ENCODE assay signal across 23 cellular contexts in the genomic region with DNA sequence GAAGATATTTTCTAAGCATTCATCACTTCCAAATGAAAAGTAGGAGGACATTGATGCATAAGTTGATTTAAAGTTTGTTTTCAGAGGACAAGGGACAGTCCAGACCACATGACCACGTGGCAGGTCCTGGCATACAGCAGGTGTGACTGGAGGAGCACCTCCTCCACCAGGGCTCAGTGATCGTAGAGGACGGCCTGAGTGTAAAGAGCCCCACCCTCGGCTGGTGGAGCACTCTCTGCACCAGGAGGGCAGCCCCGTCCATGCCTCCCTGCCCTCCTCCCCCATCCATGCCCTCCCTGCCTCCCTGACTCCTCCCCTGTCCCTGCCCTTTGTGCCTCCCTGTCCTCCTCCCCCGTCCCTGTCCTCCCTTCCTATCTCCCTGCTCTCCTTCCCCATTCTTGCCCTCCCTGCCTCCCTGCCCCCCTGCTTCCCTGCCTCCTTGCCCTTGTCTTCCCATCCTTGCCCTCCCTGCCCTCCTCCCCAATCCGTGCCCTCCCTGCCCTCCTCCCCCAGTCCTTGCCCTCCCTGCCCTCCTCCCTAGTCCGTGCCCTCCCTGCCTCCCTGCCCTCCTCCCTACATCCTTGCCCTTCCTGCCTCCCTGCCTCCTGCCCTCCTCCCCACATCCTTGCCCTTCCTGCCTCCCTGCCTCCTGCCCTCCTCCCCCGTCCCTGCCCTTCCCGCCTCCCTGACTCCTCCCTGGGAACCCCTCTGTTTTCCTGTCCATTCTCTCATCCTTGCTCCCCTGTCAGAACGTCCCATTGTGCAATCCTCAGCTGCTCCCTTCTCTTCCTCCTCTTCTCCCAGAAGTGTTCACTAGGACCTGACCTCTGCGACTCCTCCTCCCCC. TPM values are rescaled to one million over a fixed set of nuclear protein-coding genes. Genes with fewer than 3 reads are reported as not detected.
DNase-seq lines count a peak whose midpoint lies in the region; ATAC-seq, FAIRE-seq and TF ChIP-seq lines count a peak whose summit lies in the region.
"Had no signal": no experiment of that assay in that cellular context is flagged by ENCODE, and none has a peak within 500 bp of the region (broad histone marks: within the 10 kb centered on the region; RNA-seq: fewer than 3 reads in every experiment).

No MANE protein-coding gene starts in this region.

- DNase-seq in MCF 10A (ENCODE audit: unreplicated experiment) = no peak
- no peak for DNase-seq in mammary epithelial cell
- DNase-seq in activated T-helper 2 cell treated with anti-CD3 and anti-CD28 coated beads, Interferon-gamma antibody, Interleukin-2, Interleukin-4, amounts not matched to agents 10 μg/mL and 5 μg/mL and 100 μg/mL, durations not matched to agents 14 hours and 24 hours and 36 hours (ENCODE audit: low spot score) = peak; percentile 6
- DNase-seq in lung (ENCODE audit: low spot score) = peak; percentile 22
- DNase-seq in urothelium cell line (ENCODE audit: low spot score) = no peak
- DNase-seq in activated gamma-delta T cell treated with Interleukin-2 at 50 U/mL for 16 hours = no peak
- DNase-seq in activated naive CD8-positive, alpha-beta T cell treated with anti-CD3 and anti-CD28 coated beads, Interleukin-2, amount 50 U/mL, for 24 hours = no peak
- DNase-seq in Right ventricle myocardium inferior (ENCODE audit: missing footprints) = no peak
- DNase-seq: activated CD4-positive, alpha-beta T cell treated with anti-CD3 and anti-CD28 coated beads, Interleukin-2, amount 10 ng/mL, durations not matched to agents 24 days and 14 days; activated T-cell treated with anti-CD3 and anti-CD28 coated beads, Interleukin-2, amount 50 U/mL, for 24 hours; EL; NCI-H2227 treated with DMSO at 0.1 percent for 48 hours; PC-3; SIG-M5; stimulated activated CD4-positive, alpha-beta T cell treated with anti-CD3 and anti-CD28 coated beads, Interleukin-12 subunit alpha, Interleukin-12 subunit beta, amount 100 ng/mL, for 4 hours had no signal

- peak; percentile 88 for FAIRE-seq in urothelium cell line (lab: Jason Lieb, UNC)
- FAIRE-seq: D721Med, K562 had no signal

- in situ Hi-C loops in mammary epithelial cell (cut with MboI; ENCODE audit: low sequenced_read_pairs in 2 of 2) = loop anchor here (10.0 to 25.0 kb wide), 2 partner anchors 195 to 327 kb away; no protein-coding TSS in a partner anchor

- H3K4me1 Mint-ChIP-seq in MCF 10A (ENCODE audit: insufficient read depth, unreplicated experiment) = peaks cover 12% of the 10 kb centered on the region
- peaks cover 11% of the 10 kb centered on the region for H3K4me1 Mint-ChIP-seq in activated T-helper 2 cell treated with anti-CD3 and anti-CD28 coated beads, Interferon-gamma antibody, Interleukin-2, Interleukin-4, amounts not matched to agents 10 μg/mL and 5 μg/mL and 100 μg/mL, durations not matched to agents 14 hours and 24 hours and 36 hours (ENCODE audit: low read depth)
- H3K4me1 Mint-ChIP-seq in activated naive CD8-positive, alpha-beta T cell treated with anti-CD3 and anti-CD28 coated beads, Interleukin-2, amount 50 U/mL, for 24 hours = peaks cover 15% of the 10 kb centered on the region

- intact Hi-C loops in MCF 10A (cut with micrococcal nuclease) = loop anchor here (5.0 kb wide), 1 partner anchor 57 kb away; the partner anchor contains the start of gene RNPEPL1
- intact Hi-C loops in mammary epithelial cell (cut with micrococcal nuclease) = no loop called here
- intact Hi-C loops in activated T-helper 2 cell treated with anti-CD3 and anti-CD28 coated beads, Interferon-gamma antibody, Interleukin-2, Interleukin-4, amounts not matched to agents 10 μg/mL and 5 μg/mL and 100 μg/mL, durations not matched to agents 14 hours and 24 hours and 36 hours (cut with micrococcal nuclease) = no loop called here
- intact Hi-C loops in Right ventricle myocardium inferior (cut with DNase I) = loop anchor here (10.0 kb wide), 2 partner anchors 85 to 195 kb away; no protein-coding TSS in a partner anchor

- 78% methylated on average over 7 of the region's 12 CpGs for WGBS in mammary epithelial cell (ENCODE audit: low coverage, missing lambda C conversion rate)
- WGBS in lung, 2 donors = 69 to 70% methylated on average over 12 of the region's 12 CpGs

- H3K9me3 ChIP-seq in mammary epithelial cell (replicated peaks; ENCODE audit: insufficient read depth, low read length) (no peaks in the 10 kb centered on the region), lung (ENCODE audit: control insufficient read depth in 2 of 2, insufficient read depth in 1 of 2, low read length in 1 of 2) (no peaks in the 10 kb centered on the region)
- H3K9me3 ChIP-seq: neutrophil, vagina had no signal

- peaks cover 16% of the 10 kb centered on the region for H3K36me3 Mint-ChIP-seq in MCF 10A (ENCODE audit: insufficient read depth, unreplicated experiment)
- H3K36me3 Mint-ChIP-seq in activated T-helper 2 cell treated with anti-CD3 and anti-CD28 coated beads, Interferon-gamma antibody, Interleukin-2, Interleukin-4, amounts not matched to agents 10 μg/mL and 5 μg/mL and 100 μg/mL, durations not matched to agents 14 hours and 24 hours and 36 hours (ENCODE audit: low read depth) = no peaks in the 10 kb centered on the region
- H3K36me3 Mint-ChIP-seq in activated naive CD8-positive, alpha-beta T cell treated with anti-CD3 and anti-CD28 coated beads, Interleukin-2, amount 50 U/mL, for 24 hours (ENCODE audit: low read depth) = peaks cover 4% of the 10 kb centered on the region

- no peak overlapping the region for H3K4me3 Mint-ChIP-seq in MCF 10A (ENCODE audit: unreplicated experiment)
- no peak overlapping the region for H3K4me3 Mint-ChIP-seq in activated T-helper 2 cell treated with anti-CD3 and anti-CD28 coated beads, Interferon-gamma antibody, Interleukin-2, Interleukin-4, amounts not matched to agents 10 μg/mL and 5 μg/mL and 100 μg/mL, durations not matched to agents 14 hours and 24 hours and 36 hours (ENCODE audit: low read depth)
- H3K4me3 Mint-ChIP-seq in activated naive CD8-positive, alpha-beta T cell treated with anti-CD3 and anti-CD28 coated beads, Interleukin-2, amount 50 U/mL, for 24 hours = no peak overlapping the region
- H3K4me3 Mint-ChIP-seq: activated CD4-positive, alpha-beta T cell treated with anti-CD3 and anti-CD28 coated beads, Interleukin-2, amount 10 ng/mL, durations not matched to agents 24 days and 14 days; activated naive CD8-positive, alpha-beta T cell; activated T-cell treated with anti-CD3 and anti-CD28 coated beads, Interleukin-2, amount 50 U/mL, for 24 hours; T-helper 1 cell treated with Interleukin-12 subunit alpha and Interleukin-12 subunit beta and Interleukin-4 antibody, amounts not matched to agents 30 μg/mL and 1 μg/mL, for 36 hours had no signal

- H3K27me3 Mint-ChIP-seq in MCF 10A (ENCODE audit: insufficient read depth, unreplicated experiment) = no peaks in the 10 kb centered on the region
- H3K27me3 Mint-ChIP-seq in activated T-helper 2 cell treated with anti-CD3 and anti-CD28 coated beads, Interferon-gamma antibody, Interleukin-2, Interleukin-4, amounts not matched to agents 10 μg/mL and 5 μg/mL and 100 μg/mL, durations not matched to agents 14 hours and 24 hours and 36 hours (ENCODE audit: low read depth) = no peaks in the 10 kb centered on the region
- H3K27me3 Mint-ChIP-seq in activated naive CD8-positive, alpha-beta T cell treated with anti-CD3 and anti-CD28 coated beads, Interleukin-2, amount 50 U/mL, for 24 hours = no peaks in the 10 kb centered on the region
- H3K27me3 Mint-ChIP-seq: activated CD4-positive, alpha-beta T cell treated with anti-CD3 and anti-CD28 coated beads, Interleukin-2, amount 10 ng/mL, durations not matched to agents 24 days and 14 days; activated naive CD8-positive, alpha-beta T cell; activated T-cell treated with anti-CD3 and anti-CD28 coated beads, Interleukin-2, amount 50 U/mL, for 24 hours had no signal

- CTCF ChIA-PET in MCF 10A (lab: Yijun Ruan, JAX) = no interaction called here
- CTCF ChIA-PET in mammary epithelial cell (lab: Charles Lee; ENCODE audit: low non-redundant PET) = no interaction called here

- H3K4me3 ChIP-seq in mammary epithelial cell (replicated peaks in 1 of 3; ENCODE audit: insufficient read depth in 1 of 3, low read depth in 2 of 3, low read length in 3 of 3) (no peak overlapping the region), lung (no peak overlapping the region)
- H3K4me3 ChIP-seq: K562, vagina had no signal

- no peak overlapping the region for H3K4me2 ChIP-seq in mammary epithelial cell (ENCODE audit: insufficient read depth, low read depth, low read length)

- no peaks in the 10 kb centered on the region for H3K9me3 Mint-ChIP-seq in MCF 10A (ENCODE audit: unreplicated experiment)
- H3K9me3 Mint-ChIP-seq in activated T-helper 2 cell treated with anti-CD3 and anti-CD28 coated beads, Interferon-gamma antibody, Interleukin-2, Interleukin-4, amounts not matched to agents 10 μg/mL and 5 μg/mL and 100 μg/mL, durations not matched to agents 14 hours and 24 hours and 36 hours = no peaks in the 10 kb centered on the region
- no peaks in the 10 kb centered on the region for H3K9me3 Mint-ChIP-seq in activated naive CD8-positive, alpha-beta T cell treated with anti-CD3 and anti-CD28 coated beads, Interleukin-2, amount 50 U/mL, for 24 hours
- H3K9me3 Mint-ChIP-seq: activated CD4-positive, alpha-beta T cell treated with anti-CD3 and anti-CD28 coated beads, Interleukin-2, amount 10 ng/mL, durations not matched to agents 24 days and 14 days; activated T-cell treated with anti-CD3 and anti-CD28 coated beads, Interleukin-2, amount 50 U/mL, for 24 hours; T-helper 1 cell treated with Interleukin-12 subunit alpha and Interleukin-12 subunit beta and Interleukin-4 antibody, amounts not matched to agents 30 μg/mL and 1 μg/mL, for 36 hours had no signal

- H4K20me1 ChIP-seq in mammary epithelial cell (ENCODE audit: insufficient read depth, low read length) = no peaks in the 10 kb centered on the region

- H3K36me3 ChIP-seq in mammary epithelial cell (ENCODE audit: insufficient read depth, low read length) = no peaks in the 10 kb centered on the region
- H3K36me3 ChIP-seq in lung (ENCODE audit: control insufficient read depth in 2 of 2, insufficient read depth in 2 of 2, low read length in 2 of 2) = peaks cover 0 to 10% of the 10 kb centered on the region in 2 donors
- H3K36me3 ChIP-seq: vagina had no signal

- dilution Hi-C loops in mammary epithelial cell (cut with HindIII; ENCODE audit: low sequenced_read_pairs) = loop anchor here (5.0 kb wide), 2 partner anchors 38 to 93 kb away; no protein-coding TSS in a partner anchor

- no peak overlapping the region for H3K27ac ChIP-seq in mammary epithelial cell (ENCODE audit: insufficient read depth, low read depth, low read length)
- H3K27ac ChIP-seq in lung (ENCODE audit: low read depth in 1 of 2, low read length in 1 of 2) = no peak overlapping the region
- H3K27ac ChIP-seq: C4-2B, neutrophil, vagina had no signal

- TF ChIP-seq CTCF in MCF 10A (IDR thresholded peaks at IDR 0.05; ENCODE audit: unreplicated experiment) = no peak
- TF ChIP-seq CTCF in mammary epithelial cell (conservative IDR thresholded peaks at IDR 0.05 in 1 of 2, IDR thresholded peaks at IDR 0.05 in 1 of 2; ENCODE audit: extremely low read depth in 1 of 2, insufficient read depth in 1 of 2, low read depth in 1 of 2, low read length in 2 of 2) = no peak
- no peak for TF ChIP-seq CTCF in lung (IDR thresholded peaks at IDR 0.05; ENCODE audit: control extremely low read depth, extremely low read depth)

- H2AFZ ChIP-seq in mammary epithelial cell (ENCODE audit: low read depth, low read length) = no peak overlapping the region

- ATAC-seq in lung (ENCODE audit: insufficient read depth, low FRiP score) = no peak
- no peak for ATAC-seq in activated naive CD8-positive, alpha-beta T cell treated with anti-CD3 and anti-CD28 coated beads, Interleukin-2, amount 50 U/mL, for 24 hours
- ATAC-seq in Right ventricle myocardium inferior = no peak
- ATAC-seq: HCT116, K562, PC-3 had no signal

- H3K27ac Mint-ChIP-seq in MCF 10A (ENCODE audit: low read depth, unreplicated experiment) = peak overlapping the region; percentile 43
- no peak overlapping the region for H3K27ac Mint-ChIP-seq in activated T-helper 2 cell treated with anti-CD3 and anti-CD28 coated beads, Interferon-gamma antibody, Interleukin-2, Interleukin-4, amounts not matched to agents 10 μg/mL and 5 μg/mL and 100 μg/mL, durations not matched to agents 14 hours and 24 hours and 36 hours
- H3K27ac Mint-ChIP-seq in activated naive CD8-positive, alpha-beta T cell treated with anti-CD3 and anti-CD28 coated beads, Interleukin-2, amount 50 U/mL, for 24 hours = no peak overlapping the region
- H3K27ac Mint-ChIP-seq: activated CD4-positive, alpha-beta T cell treated with anti-CD3 and anti-CD28 coated beads, Interleukin-2, amount 10 ng/mL, durations not matched to agents 24 days and 14 days; activated naive CD8-positive, alpha-beta T cell; T-helper 1 cell treated with Interleukin-12 subunit alpha and Interleukin-12 subunit beta and Interleukin-4 antibody, amounts not matched to agents 30 μg/mL and 1 μg/mL, for 36 hours had no signal

- H3K9ac ChIP-seq in mammary epithelial cell (ENCODE audit: insufficient read depth, low read length) = no peak overlapping the region

- BruUV-seq in MCF 10A (replicated peaks; lab: Mats Ljungman, UMichigan) = no TSS peak
- no TSS peak for BruUV-seq in mammary epithelial cell (replicated peaks; lab: Mats Ljungman, UMichigan)

- POLR2A ChIA-PET in MCF 10A (lab: Yijun Ruan, JAX) = no interaction called here

- peaks cover 15% of the 10 kb centered on the region for H3K4me1 ChIP-seq in mammary epithelial cell (ENCODE audit: insufficient read depth, low read length)
- H3K4me1 ChIP-seq in lung (ENCODE audit: control insufficient read depth in 2 of 2, insufficient read depth in 2 of 2, low read length in 2 of 2) = peaks cover 0 to 1% of the 10 kb centered on the region in 2 donors
- H3K4me1 ChIP-seq: vagina had no signal

- no peaks in the 10 kb centered on the region for H3K79me2 ChIP-seq in mammary epithelial cell (ENCODE audit: insufficient read depth, low read length)

- H3K27me3 ChIP-seq in mammary epithelial cell (ENCODE audit: insufficient read depth, low read length) = no peaks in the 10 kb centered on the region
- no peaks in the 10 kb centered on the region for H3K27me3 ChIP-seq in lung (ENCODE audit: control insufficient read depth, insufficient read depth)
- H3K27me3 ChIP-seq: neutrophil, vagina had no signal

RNA-seq across cellular contexts. Expression of gene ANKMY1, which starts 47.9 kb away (rescaled TPM):
- total RNA-seq in MCF 10A (2022) (19.5 and 22.2 TPM in 2 replicates), mammary epithelial cell (10 to 100 TPM in 1 of 2 donors, 1 to 10 TPM in 1; 7.7 to 11.7 TPM), lung (10 to 100 TPM; 15.8 to 34.8 TPM), Right ventricle myocardium inferior (5.9 TPM)
- polyA plus RNA-seq in mammary epithelial cell (4.1 TPM), lung (10 to 100 TPM in 1 of 2 donors, 1 to 10 TPM in 1; 9.3 to 13.9 TPM)
- polyA minus RNA-seq in mammary epithelial cell = 5.7 TPM
- 23.7 and 25.1 TPM in 2 replicates for total RNA-seq in activated T-helper 2 cell treated with anti-CD3 and anti-CD28 coated beads, Interferon-gamma antibody, Interleukin-2, Interleukin-4, amounts not matched to agents 10 μg/mL and 5 μg/mL and 100 μg/mL, durations not matched to agents 14 hours and 24 hours and 36 hours

RNA-seq across cellular contexts. Expression of gene DUSP28, which starts 50.3 kb away (rescaled TPM):
- total RNA-seq in MCF 10A (2022) (3.8 and 5.2 TPM in 2 replicates), mammary epithelial cell (1 to 10 TPM; 2.8 to 3.2 TPM), lung (1 to 10 TPM; 2.8 to 7.7 TPM), Right ventricle myocardium inferior (14.4 TPM)
- polyA plus RNA-seq in mammary epithelial cell (2.6 TPM), lung (1 to 10 TPM; 4.4 to 5.9 TPM)
- polyA minus RNA-seq in mammary epithelial cell = 0.62 TPM
- 4.8 and 6.5 TPM in 2 replicates for total RNA-seq in activated T-helper 2 cell treated with anti-CD3 and anti-CD28 coated beads, Interferon-gamma antibody, Interleukin-2, Interleukin-4, amounts not matched to agents 10 μg/mL and 5 μg/mL and 100 μg/mL, durations not matched to agents 14 hours and 24 hours and 36 hours

RNA-seq across cellular contexts. Expression of gene RNPEPL1, which starts 58.4 kb away (rescaled TPM):
- total RNA-seq in MCF 10A (2022) (31.5 and 33.7 TPM in 2 replicates), mammary epithelial cell (10 to 100 TPM; 12.5 to 40.6 TPM), lung (10 to 100 TPM; 24.5 to 94.8 TPM), Right ventricle myocardium inferior (98.4 TPM)
- polyA plus RNA-seq in mammary epithelial cell (12.8 TPM), lung (100 to 1,000 TPM in 1 of 2 donors, 10 to 100 TPM in 1; 81.6 to 235 TPM)
- polyA minus RNA-seq in mammary epithelial cell = 42.5 TPM
- total RNA-seq in activated T-helper 2 cell treated with anti-CD3 and anti-CD28 coated beads, Interferon-gamma antibody, Interleukin-2, Interleukin-4, amounts not matched to agents 10 μg/mL and 5 μg/mL and 100 μg/mL, durations not matched to agents 14 hours and 24 hours and 36 hours = 67.3 and 71.3 TPM in 2 replicates

Comparison
In these comparisons a context has a peak if more than half of its experiments do, and no peak if none do; other contexts are left out.
1. intact Hi-C loops: an anchor here in MCF 10A (5.0 kb wide) and Right ventricle myocardium inferior (10.0 kb wide); none called in mammary epithelial cell and activated T-helper 2 cell treated with anti-CD3 and anti-CD28 coated beads, Interferon-gamma antibody, Interleukin-2, Interleukin-4, amounts not matched to agents 10 μg/mL and 5 μg/mL and 100 μg/mL, durations not matched to agents 14 hours and 24 hours and 36 hours.
2. DNase-seq: peak in activated T-helper 2 cell treated with anti-CD3 and anti-CD28 coated beads, Interferon-gamma antibody, Interleukin-2, Interleukin-4, amounts not matched to agents 10 μg/mL and 5 μg/mL and 100 μg/mL, durations not matched to agents 14 hours and 24 hours and 36 hours (single experiment) and lung (single experiment); none in MCF 10A (single experiment), mammary epithelial cell (single experiment), urothelium cell line (single experiment), activated gamma-delta T cell treated with Interleukin-2 at 50 U/mL for 16 hours (single experiment), activated naive CD8-positive, alpha-beta T cell treated with anti-CD3 and anti-CD28 coated beads, Interleukin-2, amount 50 U/mL, for 24 hours (single experiment) and Right ventricle myocardium inferior (single experiment).